15 cellular contexts compared by ENCODE assay signal in genomic region chrX:125742811-125743210, GRCh38.
DNase-seq lines count a peak whose midpoint lies in the region; ATAC-seq and TF ChIP-seq lines count a peak whose summit lies in the region.
"Had no signal": no experiment of that assay in that cellular context is flagged by ENCODE, and none has a peak within 500 bp of the region (broad histone marks: within the 10 kb centered on the region; RNA-seq: fewer than 3 reads in every experiment).

No MANE protein-coding gene starts in this region.

- H3K27ac ChIP-seq in endodermal cell (ENCODE audit: low read depth, low read length), result no peak overlapping the region
- H3K27ac ChIP-seq: GM23248 had no signal

- no peaks in the 10 kb centered on the region for H3K4me1 Mint-ChIP-seq in endodermal cell
- H3K4me1 Mint-ChIP-seq: CD4-positive, CD25-positive, alpha-beta regulatory T cell had no signal

- no peaks in the 10 kb centered on the region for H3K9me3 Mint-ChIP-seq in endodermal cell
- H3K9me3 Mint-ChIP-seq: CD4-positive, CD25-positive, alpha-beta regulatory T cell; CD8-positive, alpha-beta T cell had no signal

- H3K27me3 Mint-ChIP-seq in endodermal cell (ENCODE audit: insufficient read depth), result no peaks in the 10 kb centered on the region
- H3K27me3 Mint-ChIP-seq: CD4-positive, CD25-positive, alpha-beta regulatory T cell had no signal

- DNase-seq in endodermal cell (no peak), RPMI8226 (no peak), cortex of kidney (lab: John Stamatoyannopoulos, UW) (no peak)
- no peak for DNase-seq in activated naive CD4-positive, alpha-beta T cell treated with Interleukin-2 at 50 U/mL for 16 hours
- DNase-seq: C1 segment of cervical spinal cord; Caco-2; CD4-positive, CD25-positive, alpha-beta regulatory T cell; CD8-positive, alpha-beta T cell; DMS153; DND-41; GM23248; H7 had no signal

- H3K27ac Mint-ChIP-seq in endodermal cell, result no peak overlapping the region
- H3K27ac Mint-ChIP-seq: CD4-positive, CD25-positive, alpha-beta regulatory T cell; CD8-positive, alpha-beta T cell had no signal

- no peak overlapping the region for H3K9ac ChIP-seq in endodermal cell (ENCODE audit: extremely low read depth, low read length, poor library complexity, severe bottlenecking)
- H3K9ac ChIP-seq: GM23248 had no signal

- no peaks in the 10 kb centered on the region for H3K9me3 ChIP-seq in endodermal cell (ENCODE audit: control insufficient read depth, low read length)
- H3K9me3 ChIP-seq: Caco-2 had no signal

- no peak overlapping the region for H3K4me3 ChIP-seq in endodermal cell (ENCODE audit: low read length)
- H3K4me3 ChIP-seq: GM23248 had no signal

- ATAC-seq in GM21360 (IDR thresholded peaks at IDR 0.05; ENCODE audit: unreplicated experiment) (peak; percentile 74), HG02759 (IDR thresholded peaks at IDR 0.05; ENCODE audit: unreplicated experiment) (peak; percentile 48)
- ATAC-seq: CD8-positive, alpha-beta T cell; HCT116 had no signal

- H3K27me3 ChIP-seq in endodermal cell (ENCODE audit: control insufficient read depth, insufficient read depth, low read length, poor library complexity, severe bottlenecking), result no peaks in the 10 kb centered on the region

- peak; percentile 55 for TF ChIP-seq CTCF in endodermal cell (conservative IDR thresholded peaks at IDR 0.05)

- H3K4me1 ChIP-seq in endodermal cell (ENCODE audit: control insufficient read depth, insufficient read depth, low read length), result no peaks in the 10 kb centered on the region
- H3K4me1 ChIP-seq: Caco-2 had no signal

- no peaks in the 10 kb centered on the region for H3K36me3 ChIP-seq in endodermal cell (ENCODE audit: control insufficient read depth, insufficient read depth, low read length)

- H3K4me3 Mint-ChIP-seq in endodermal cell, result no peak overlapping the region
- H3K4me3 Mint-ChIP-seq: CD4-positive, CD25-positive, alpha-beta regulatory T cell; CD8-positive, alpha-beta T cell had no signal

- no peaks in the 10 kb centered on the region for H3K36me3 Mint-ChIP-seq in endodermal cell (ENCODE audit: low read depth)
- H3K36me3 Mint-ChIP-seq: CD4-positive, CD25-positive, alpha-beta regulatory T cell; CD8-positive, alpha-beta T cell had no signal
